ENCODE assay signal across 16 cellular contexts in genomic region chr10:36036137-36036536, GRCh38.
DNase-seq lines count a peak whose midpoint lies in the region; ATAC-seq and TF ChIP-seq lines count a peak whose summit lies in the region.
"Had no signal": no experiment of that assay in that cellular context is flagged by ENCODE, and none has a peak within 500 bp of the region (broad histone marks: within the 10 kb centered on the region; RNA-seq: fewer than 3 reads in every experiment).

No MANE protein-coding gene starts in this region.

- no peak overlapping the region for H2AK5ac ChIP-seq in IMR-90 (ENCODE audit: low read depth, low read length)
- no peak overlapping the region for H2AK5ac ChIP-seq in neuronal stem cell (ENCODE audit: low read depth, low read length)

- CTCF ChIA-PET in IMR-90 (lab: Yijun Ruan, JAX), result no interaction called here

- no peak overlapping the region for H3K23ac ChIP-seq in IMR-90 (ENCODE audit: low read depth, low read length)
- H3K23ac ChIP-seq in neuronal stem cell (ENCODE audit: low read depth, low read length, poor library complexity), result no peak overlapping the region

- TF ChIP-seq CTCF in IMR-90 (conservative IDR thresholded peaks at IDR 0.05; ENCODE audit: low read depth, low read length), result no peak
- no peak for TF ChIP-seq CTCF in epithelial cell of esophagus (IDR thresholded peaks at IDR 0.05; ENCODE audit: insufficient read depth, low read depth, low read length, missing control alignments)
- TF ChIP-seq CTCF in foreskin fibroblast (IDR thresholded peaks at IDR 0.05; ENCODE audit: low read depth, low read length), result no peak

- H3K9ac ChIP-seq in IMR-90 (ENCODE audit: low read depth, low read length), result no peak overlapping the region
- no peak overlapping the region for H3K9ac ChIP-seq in neuronal stem cell (ENCODE audit: low read depth, low read length, poor library complexity)
- H3K9ac ChIP-seq: BLaER1 treated with 17β-estradiol and CSF1 and Interleukin-3, amounts not matched to agents 10 nM and 100 nM had no signal

- no peaks in the 10 kb centered on the region for H3K36me3 ChIP-seq in IMR-90 (ENCODE audit: control insufficient read depth, insufficient read depth, low read length)
- H3K36me3 ChIP-seq in neuronal stem cell (replicated peaks in 1 of 2; ENCODE audit: control insufficient read depth in 2 of 2, insufficient read depth in 2 of 2, low read length in 2 of 2), result no peaks in the 10 kb centered on the region
- H3K36me3 ChIP-seq: BLaER1 treated with 17β-estradiol and CSF1 and Interleukin-3, amounts not matched to agents 10 nM and 100 nM had no signal

- no peak overlapping the region for H4K5ac ChIP-seq in IMR-90 (ENCODE audit: low read depth, low read length)

- in situ Hi-C loops in IMR-90 (cut with MboI; ENCODE audit: low sequenced_read_pairs), result no loop called here

- POLR2A ChIA-PET in IMR-90 (lab: Charles Lee; ENCODE audit: unreplicated experiment), result no interaction called here

- H3K14ac ChIP-seq in IMR-90 (replicated peaks; ENCODE audit: low read depth, low read length) (no peak overlapping the region), neuronal stem cell (ENCODE audit: low read length) (no peak overlapping the region)

- H3K4me3 ChIP-seq in IMR-90 (ENCODE audit: insufficient read depth, low read depth, low read length), result no peak overlapping the region
- no peak overlapping the region for H3K4me3 ChIP-seq in epithelial cell of esophagus (ENCODE audit: low read length)
- no peak overlapping the region for H3K4me3 ChIP-seq in neuronal stem cell (ENCODE audit: low read length in 2 of 2)
- H3K4me3 ChIP-seq in foreskin fibroblast (ENCODE audit: low read depth in 1 of 2, low read length in 2 of 2), result no peak overlapping the region
- H3K4me3 ChIP-seq: A549; BLaER1 treated with 17β-estradiol and CSF1 and Interleukin-3, amounts not matched to agents 10 nM and 100 nM had no signal

- H3K27me3 ChIP-seq in IMR-90 (ENCODE audit: control insufficient read depth, insufficient read depth, low read length) (peaks cover 4% of the 10 kb centered on the region; the same call in 1 of the 2 replicates), neuronal stem cell (ENCODE audit: control insufficient read depth in 3 of 3, insufficient read depth in 3 of 3, low read depth in 1 of 3, low read length in 3 of 3) (no peaks in the 10 kb centered on the region)
- H3K27me3 ChIP-seq: BLaER1 treated with 17β-estradiol and CSF1 and Interleukin-3, amounts not matched to agents 10 nM and 100 nM had no signal

- ATAC-seq in IMR-90 (ENCODE audit: low read depth) (no peak), GM18867 (IDR thresholded peaks at IDR 0.05; ENCODE audit: unreplicated experiment) (no peak)
- ATAC-seq: A549; CD8-positive, alpha-beta T cell had no signal

- dilution Hi-C loops in IMR-90 (cut with HindIII; ENCODE audit: low sequenced_read_pairs, unreplicated experiment), result no loop called here

- H2BK20ac ChIP-seq in IMR-90 (ENCODE audit: low read depth, low read length), result no peak overlapping the region

- H3K4ac ChIP-seq in IMR-90 (ENCODE audit: low read depth, low read length) (no peak overlapping the region), neuronal stem cell (ENCODE audit: low read length) (no peak overlapping the region)

- TF ChIP-seq POLR2A in IMR-90 (IDR thresholded peaks at IDR 0.05; ENCODE audit: low read depth, low read length), result no peak

- intact Hi-C loops in IMR-90 (cut with micrococcal nuclease), result no loop called here

- no peak overlapping the region for H3K56ac ChIP-seq in IMR-90 (ENCODE audit: extremely low read depth, insufficient read depth, low read length)

- WGBS in IMR-90 (ENCODE audit: extremely low coverage in 2 of 2, insufficient read length in 1 of 2), 2 experiments, result 100% methylated on average over 1 of the region's 5 CpGs; no CpG with 5 or more reads in 1 of the 2 experiments
- no CpG with 5 or more reads among the region's 5 CpGs for WGBS in neuronal stem cell (ENCODE audit: extremely low coverage in 2 of 2, insufficient read length in 2 of 2, insufficient replicate concordance in 1 of 2), 2 donors

- H2BK12ac ChIP-seq in neuronal stem cell (ENCODE audit: low read length), result no peak overlapping the region

- peak overlapping the region; percentile 22 for H2AFZ ChIP-seq in IMR-90 (replicated peaks; ENCODE audit: low read length, poor library complexity)
- no peak overlapping the region for H2AFZ ChIP-seq in neuronal stem cell (ENCODE audit: low read length)

- H2BK120ac ChIP-seq in IMR-90 (ENCODE audit: low read depth, low read length) (no peak overlapping the region), neuronal stem cell (ENCODE audit: low read depth, low read length) (no peak overlapping the region)

- H4K20me1 ChIP-seq in IMR-90 (ENCODE audit: insufficient read depth, low read length), result no peaks in the 10 kb centered on the region
- H4K20me1 ChIP-seq: BLaER1 treated with 17β-estradiol and CSF1 and Interleukin-3, amounts not matched to agents 10 nM and 100 nM had no signal

- no peak for TF ChIP-seq RAD21 in IMR-90 (IDR thresholded peaks at IDR 0.05; ENCODE audit: low read length)

- no peak overlapping the region for H2AK9ac ChIP-seq in IMR-90 (replicated peaks; ENCODE audit: low read depth, low read length, poor library complexity)

- DNase-seq in IMR-90 (peak; percentile 4), epithelial cell of esophagus (ENCODE audit: low read depth) (peak; percentile 14), neuronal stem cell (ENCODE audit: low spot score) (no peak), foreskin fibroblast (no peak)
- DNase-seq: AML-193; Caco-2; Calu3; CD4-positive, alpha-beta T cell; CD8-positive, alpha-beta T cell; DMS79 treated with DMSO at 0.1 percent for 48 hours; GF-D8 had no signal

- H3K4me2 ChIP-seq in IMR-90 (ENCODE audit: low read depth, low read length) (no peak overlapping the region), neuronal stem cell (ENCODE audit: insufficient read depth, low read length, poor library complexity, severe bottlenecking) (no peak overlapping the region)
- H3K4me2 ChIP-seq: A549; BLaER1 treated with 17β-estradiol and CSF1 and Interleukin-3, amounts not matched to agents 10 nM and 100 nM had no signal

- H3K27ac ChIP-seq in IMR-90 (ENCODE audit: insufficient read depth, low read length), result no peak overlapping the region
- H3K27ac ChIP-seq in neuronal stem cell (replicated peaks; ENCODE audit: low read length), result no peak overlapping the region
- H3K27ac ChIP-seq: 22Rv1; A549; BLaER1 treated with 17β-estradiol and CSF1 and Interleukin-3, amounts not matched to agents 10 nM and 100 nM; C4-2B had no signal

- no peak overlapping the region for H4K91ac ChIP-seq in IMR-90 (ENCODE audit: insufficient read depth, low read depth, low read length)
- H4K91ac ChIP-seq in neuronal stem cell (ENCODE audit: low read depth, low read length, poor library complexity), result no peak overlapping the region

- H4K8ac ChIP-seq in IMR-90 (ENCODE audit: low read depth in 2 of 2, low read length in 2 of 2) (no peak overlapping the region), neuronal stem cell (ENCODE audit: low read depth, low read length) (no peak overlapping the region)

- BruUV-seq in IMR-90 (replicated peaks; lab: Mats Ljungman, UMichigan), result no TSS peak

- H3K4me1 ChIP-seq in IMR-90 (ENCODE audit: control insufficient read depth, insufficient read depth, low read length) (no peaks in the 10 kb centered on the region), neuronal stem cell (ENCODE audit: control insufficient read depth in 2 of 2, insufficient read depth in 1 of 2, low read depth in 1 of 2, low read length in 2 of 2) (peaks cover 0 to 2% of the 10 kb centered on the region in 2 donors)
- H3K4me1 ChIP-seq: A549; BLaER1 treated with 17β-estradiol and CSF1 and Interleukin-3, amounts not matched to agents 10 nM and 100 nM; Caco-2 had no signal

- H2BK15ac ChIP-seq in IMR-90 (ENCODE audit: low read depth, low read length) (no peak overlapping the region), neuronal stem cell (ENCODE audit: low read length) (no peak overlapping the region)

- no peaks in the 10 kb centered on the region for H3K9me1 ChIP-seq in IMR-90 (ENCODE audit: insufficient read depth, low read length)

- H2BK5ac ChIP-seq in IMR-90 (ENCODE audit: low read depth, low read length, poor library complexity, severe bottlenecking), result no peak overlapping the region
- H2BK5ac ChIP-seq in neuronal stem cell (ENCODE audit: low read length), result no peak overlapping the region

- no peaks in the 10 kb centered on the region for H3K9me3 ChIP-seq in IMR-90 (ENCODE audit: control insufficient read depth, insufficient read depth, low read length)
- peaks cover 0 to 2% of the 10 kb centered on the region in 2 donors for H3K9me3 ChIP-seq in neuronal stem cell (replicated peaks in 1 of 2; ENCODE audit: control insufficient read depth in 2 of 2, insufficient read depth in 1 of 2, low read depth in 1 of 2, low read length in 2 of 2)
- H3K9me3 ChIP-seq: A549; BLaER1 treated with 17β-estradiol and CSF1 and Interleukin-3, amounts not matched to agents 10 nM and 100 nM; Caco-2 had no signal

- H3K79me1 ChIP-seq in IMR-90 (ENCODE audit: low read depth in 1 of 2, low read length in 2 of 2), result no peaks in the 10 kb centered on the region
- no peaks in the 10 kb centered on the region for H3K79me1 ChIP-seq in neuronal stem cell (ENCODE audit: low read depth, low read length)

- H3K18ac ChIP-seq in IMR-90 (ENCODE audit: low read depth, low read length) (no peak overlapping the region), neuronal stem cell (ENCODE audit: low read length) (peak overlapping the region; percentile 30)

TF ChIP-seq in IMR-90, 13 proteins besides CTCF, POLR2A, EP300 and RAD21:
- TF ChIP-seq NFE2L2 (IDR thresholded peaks at IDR 0.05; ENCODE audit: low read depth, low read length), result no peak
- TF ChIP-seq BHLHE40 (IDR thresholded peaks at IDR 0.05; ENCODE audit: low read depth, low read length), result peak; percentile 62; the same call in 1 of the 2 replicates

Comparison
In these comparisons a context has a peak if more than half of its experiments do, and no peak if none do; other contexts are left out.
1. DNase-seq: peak in IMR-90 (single experiment) and epithelial cell of esophagus (single experiment); none in neuronal stem cell (single experiment) and foreskin fibroblast (0 of 2).